12 cellular contexts compared by ENCODE assay signal in the genomic region with DNA sequence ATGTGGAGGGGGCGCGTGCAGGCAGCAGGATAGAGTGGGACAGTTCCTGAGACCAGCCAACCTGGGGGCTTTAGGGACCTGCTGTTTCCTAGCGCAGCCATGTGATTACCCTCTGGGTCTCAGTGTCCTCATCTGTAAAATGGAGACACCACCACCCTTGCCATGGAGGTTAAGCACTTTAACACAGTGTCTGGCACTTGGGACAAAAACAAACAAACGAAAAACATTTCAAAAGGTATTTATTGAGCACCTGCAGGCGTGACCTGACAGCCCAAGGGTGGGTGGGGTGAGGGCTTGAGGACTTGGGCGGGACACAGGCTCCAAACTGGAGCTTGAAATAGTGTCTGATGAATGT. TPM values are rescaled to one million over a fixed set of nuclear protein-coding genes. Genes with fewer than 3 reads are reported as not detected.
A peak's percentile ranks its signal among the peaks of the same experiment; 100 is the strongest.
DNase-seq lines count a peak whose midpoint lies in the region; ATAC-seq and TF ChIP-seq lines count a peak whose summit lies in the region.
"Had no signal": no experiment of that assay in that cellular context is flagged by ENCODE, and none has a peak within 500 bp of the region (broad histone marks: within the 10 kb centered on the region; RNA-seq: fewer than 3 reads in every experiment).

No MANE protein-coding gene starts in this region.

- no peak for DNase-seq in activated naive CD8-positive, alpha-beta T cell treated with anti-CD3 and anti-CD28 coated beads for 36 hours
- DNase-seq in OCI-LY7 (ENCODE audit: low spot score) (peak; percentile 25), immature natural killer cell (no peak), thoracic aorta (ENCODE audit: low spot score) (no peak), glutamatergic neuron (no peak), NCI-H2227 (lab: John Stamatoyannopoulos, UW; ENCODE audit: unreplicated experiment) (no peak), NCI-H1694 treated with DMSO at 0.1 percent for 48 hours (lab: John Stamatoyannopoulos, UW) (no peak)
- DNase-seq: activated T-cell treated with anti-CD3 and anti-CD28 coated beads for 4 hours, RPMI8226 had no signal

- no peaks in the 10 kb centered on the region for H3K27me3 Mint-ChIP-seq in activated naive CD8-positive, alpha-beta T cell
- peaks cover 5% of the 10 kb centered on the region for H3K27me3 Mint-ChIP-seq in activated naive CD8-positive, alpha-beta T cell treated with anti-CD3 and anti-CD28 coated beads for 36 hours
- H3K27me3 Mint-ChIP-seq in immature natural killer cell (ENCODE audit: low read depth in 3 of 3) (peaks cover 21 to 44% (median 37%) of the 10 kb centered on the region in 3 donors), glutamatergic neuron (ENCODE audit: unreplicated experiment) (peaks cover 13% of the 10 kb centered on the region)

- no peaks in the 10 kb centered on the region for H3K27me3 ChIP-seq in thoracic aorta (replicated peaks; ENCODE audit: insufficient read depth)

- peak overlapping the region; percentile 87 for H3K27ac ChIP-seq in OCI-LY7 (ENCODE audit: low read depth, low read length, poor library complexity, severe bottlenecking)
- H3K27ac ChIP-seq in thoracic aorta = peak overlapping the region; percentile 99 to 100

- intact Hi-C loops in OCI-LY7 (cut with micrococcal nuclease; ENCODE audit: unreplicated experiment) = loop anchor here (5.0 kb wide), 2 partner anchors 38 to 497 kb away; a partner anchor contains a TSS

- H3K4me3 ChIP-seq in OCI-LY7 (ENCODE audit: low read depth, low read length, poor library complexity, severe bottlenecking) = peak overlapping the region; percentile 88
- H3K4me3 ChIP-seq in thoracic aorta = no peak overlapping the region

- no peaks in the 10 kb centered on the region for H4K20me1 ChIP-seq in OCI-LY7 (ENCODE audit: insufficient read depth, low read length)

- TF ChIP-seq CTCF in OCI-LY7 (conservative IDR thresholded peaks at IDR 0.05; ENCODE audit: low read length) = no peak
- no peak for TF ChIP-seq CTCF in thoracic aorta (IDR thresholded peaks at IDR 0.05)
- no peak for TF ChIP-seq CTCF in glutamatergic neuron (IDR thresholded peaks at IDR 0.05; ENCODE audit: partially characterized antibody, unreplicated experiment)

- H3K36me3 Mint-ChIP-seq in activated naive CD8-positive, alpha-beta T cell = no peaks in the 10 kb centered on the region
- H3K36me3 Mint-ChIP-seq in activated naive CD8-positive, alpha-beta T cell treated with anti-CD3 and anti-CD28 coated beads for 36 hours = no peaks in the 10 kb centered on the region
- H3K36me3 Mint-ChIP-seq in immature natural killer cell (no peaks in the 10 kb centered on the region), glutamatergic neuron (ENCODE audit: unreplicated experiment) (no peaks in the 10 kb centered on the region)
- H3K36me3 Mint-ChIP-seq: type B pancreatic cell had no signal

- peaks cover 44% of the 10 kb centered on the region for H3K4me1 ChIP-seq in OCI-LY7 (ENCODE audit: insufficient read depth, low read length, poor library complexity, severe bottlenecking)
- peaks cover 5 to 14% of the 10 kb centered on the region in 2 donors for H3K4me1 ChIP-seq in thoracic aorta (ENCODE audit: control insufficient read depth in 1 of 2, low read depth in 2 of 2)

- BruUV-seq in OCI-LY7 (replicated peaks; lab: Mats Ljungman, UMichigan) = no TSS peak

- no peaks in the 10 kb centered on the region for H3K9me2 ChIP-seq in OCI-LY7 (ENCODE audit: insufficient read depth, low read length)

- H3K79me2 ChIP-seq in OCI-LY7 (ENCODE audit: insufficient read depth, low read depth, low read length) = peaks cover 2% of the 10 kb centered on the region; the same call in 1 of the 2 replicates

- ATAC-seq in thoracic aorta (ENCODE audit: insufficient number of reproducible peaks, low FRiP score, low read depth) = no peak

- peak overlapping the region; percentile 79 for H3K4me2 ChIP-seq in OCI-LY7 (ENCODE audit: low read length)

- H3K9me3 ChIP-seq in OCI-LY7 (ENCODE audit: low read length) (no peaks in the 10 kb centered on the region), thoracic aorta (no peaks in the 10 kb centered on the region)

- no peaks in the 10 kb centered on the region for H3K36me3 ChIP-seq in OCI-LY7 (ENCODE audit: insufficient read depth, low read length)
- no peaks in the 10 kb centered on the region for H3K36me3 ChIP-seq in thoracic aorta

- peak overlapping the region; percentile 97; the same call in 1 of the 2 replicates for H2AFZ ChIP-seq in OCI-LY7 (ENCODE audit: low read length)

- H3K27ac Mint-ChIP-seq in activated naive CD8-positive, alpha-beta T cell = peak overlapping the region; percentile 46
- H3K27ac Mint-ChIP-seq in activated naive CD8-positive, alpha-beta T cell treated with anti-CD3 and anti-CD28 coated beads for 36 hours = no peak overlapping the region
- H3K27ac Mint-ChIP-seq in immature natural killer cell (peak overlapping the region; percentile 39 to 95 (median 82)), glutamatergic neuron (ENCODE audit: unreplicated experiment) (no peak overlapping the region)

- peaks cover 34% of the 10 kb centered on the region for H3K4me1 Mint-ChIP-seq in activated naive CD8-positive, alpha-beta T cell (ENCODE audit: low read depth)
- H3K4me1 Mint-ChIP-seq in activated naive CD8-positive, alpha-beta T cell treated with anti-CD3 and anti-CD28 coated beads for 36 hours = peaks cover 25% of the 10 kb centered on the region
- H3K4me1 Mint-ChIP-seq in immature natural killer cell (peaks cover 53% of the 10 kb centered on the region in 2 donors), glutamatergic neuron (ENCODE audit: low read depth, unreplicated experiment) (peaks cover 7% of the 10 kb centered on the region)

- H3K4me3 Mint-ChIP-seq in activated naive CD8-positive, alpha-beta T cell = peak overlapping the region; percentile 10
- H3K4me3 Mint-ChIP-seq in activated naive CD8-positive, alpha-beta T cell treated with anti-CD3 and anti-CD28 coated beads for 36 hours = no peak overlapping the region
- peak overlapping the region; percentile 43 to 91 (median 65) for H3K4me3 Mint-ChIP-seq in immature natural killer cell
- no peak overlapping the region for H3K4me3 Mint-ChIP-seq in glutamatergic neuron (ENCODE audit: unreplicated experiment)

- CTCF ChIA-PET in OCI-LY7 (lab: Charles Lee; ENCODE audit: unreplicated experiment) = interaction anchor here (1.4 kb wide), 1 partner anchor 11 kb away, joined by 3 read pairs; no protein-coding TSS in a partner anchor

- POLR2A ChIA-PET in OCI-LY7 (lab: Charles Lee) = interaction anchor here (1.0 to 1.6 kb wide), 3 partner anchors 93 to 125 kb away, joined by 3 to 10 read pairs (median 4); a partner anchor contains a TSS

- H3K9me3 Mint-ChIP-seq in activated naive CD8-positive, alpha-beta T cell (ENCODE audit: low read depth) = no peaks in the 10 kb centered on the region
- no peaks in the 10 kb centered on the region for H3K9me3 Mint-ChIP-seq in activated naive CD8-positive, alpha-beta T cell treated with anti-CD3 and anti-CD28 coated beads for 36 hours
- no peaks in the 10 kb centered on the region for H3K9me3 Mint-ChIP-seq in immature natural killer cell
- H3K9me3 Mint-ChIP-seq in glutamatergic neuron (ENCODE audit: unreplicated experiment) = peaks cover 12% of the 10 kb centered on the region
- H3K9me3 Mint-ChIP-seq: type B pancreatic cell had no signal

RNA-seq across cellular contexts. Expression of a gene that starts 4.6 kb away (rescaled TPM):
- 10 to 100 TPM; 67.8 to 73.5 TPM for total RNA-seq in activated naive CD8-positive, alpha-beta T cell treated with anti-CD3 and anti-CD28 coated beads for 36 hours
- total RNA-seq in OCI-LY7 (2014; rRNA removed; shearing (Covaris generic)) = 74.0 and 95.3 TPM in 2 replicates
- total RNA-seq in OCI-LY7 (2022) (140 and 152 TPM in 2 replicates), thoracic aorta (100 to 1,000 TPM; 141 to 182 TPM), glutamatergic neuron (ENCODE audit: unreplicated experiment) (9.7 TPM)
- 10 to 100 TPM; 43.7 to 78.5 (median 61.8) TPM for polyA plus RNA-seq in immature natural killer cell

RNA-seq across cellular contexts. Expression of a gene that starts 13.0 kb away (rescaled TPM):
- under 1 TPM; 0.08 TPM for total RNA-seq in activated naive CD8-positive, alpha-beta T cell treated with anti-CD3 and anti-CD28 coated beads for 36 hours
- 0.31 and 0.57 TPM in 2 replicates for total RNA-seq in OCI-LY7 (2014; rRNA removed; shearing (Covaris generic))
- total RNA-seq in OCI-LY7 (2022) (0.59 and 0.78 TPM in 2 replicates), thoracic aorta (100 to 1,000 TPM; 122 to 190 TPM), glutamatergic neuron (ENCODE audit: unreplicated experiment) (not detected)
- polyA plus RNA-seq in immature natural killer cell = 1 to 10 TPM in 2 of 3 donors, under 1 TPM in 1; 0.66 to 1.8 (median 1.2) TPM

RNA-seq across cellular contexts. Expression of a gene that starts 23.9 kb away (rescaled TPM):
- total RNA-seq in activated naive CD8-positive, alpha-beta T cell treated with anti-CD3 and anti-CD28 coated beads for 36 hours = not detected
- total RNA-seq in OCI-LY7 (2014; rRNA removed; shearing (Covaris generic)) = 0.47 TPM in 1 of 2 replicates, not detected in the other
- not detected in 2 replicates for total RNA-seq in OCI-LY7 (2022)
- polyA plus RNA-seq in immature natural killer cell = under 1 TPM in 2 of 3 donors, not detected in 1; 0.47 to 0.63 TPM
- total RNA-seq in thoracic aorta = 1 to 10 TPM in 1 of 2 donors, not detected in 1; 3.6 TPM
- total RNA-seq in glutamatergic neuron (ENCODE audit: unreplicated experiment) = not detected
- total RNA-seq: bronchial epithelial cell had no signal

RNA-seq across cellular contexts. Expression of a gene that starts 38.4 kb away (rescaled TPM):
- total RNA-seq in activated naive CD8-positive, alpha-beta T cell treated with anti-CD3 and anti-CD28 coated beads for 36 hours = not detected
- not detected in 2 replicates for total RNA-seq in OCI-LY7 (2014; rRNA removed; shearing (Covaris generic))
- total RNA-seq in OCI-LY7 (2022) (not detected in 2 replicates), thoracic aorta (not detected), glutamatergic neuron (ENCODE audit: unreplicated experiment) (not detected)
- under 1 TPM in 1 of 3 donors, not detected in 2; 0.08 TPM for polyA plus RNA-seq in immature natural killer cell
- total RNA-seq: bronchial epithelial cell had no signal

Comparison
In these comparisons a context has a peak if more than half of its experiments do, and no peak if none do; other contexts are left out.
1. H3K27ac Mint-ChIP-seq: peak in activated naive CD8-positive, alpha-beta T cell (single experiment) and immature natural killer cell (6 of 6); none in activated naive CD8-positive, alpha-beta T cell treated with anti-CD3 and anti-CD28 coated beads for 36 hours (single experiment) and glutamatergic neuron (single experiment).
2. H3K4me3 Mint-ChIP-seq: peak in activated naive CD8-positive, alpha-beta T cell (single experiment) and immature natural killer cell (5 of 5); none in activated naive CD8-positive, alpha-beta T cell treated with anti-CD3 and anti-CD28 coated beads for 36 hours (single experiment) and glutamatergic neuron (single experiment).
3. RNA of a gene that starts 13.0 kb away (total RNA-seq): 122 to 190 TPM in thoracic aorta; 0.31 to 0.78 TPM in OCI-LY7, 0.08 TPM in activated naive CD8-positive, alpha-beta T cell treated with anti-CD3 and anti-CD28 coated beads for 36 hours and not detected in glutamatergic neuron (single experiment); every median in the first group is over 10 times any median in the second.